ENCODE assay signal across 8 cellular contexts in genomic region chr18:62982600-62983251, GRCh38.
DNase-seq lines count a peak whose midpoint lies in the region; ATAC-seq and TF ChIP-seq lines count a peak whose summit lies in the region.

No MANE protein-coding gene starts in this region.

- H3K9me3 Mint-ChIP-seq in activated T-helper 2 cell treated with anti-CD3 and anti-CD28 coated beads, Interferon-gamma antibody, Interleukin-2, Interleukin-4, amounts not matched to agents 10 μg/mL and 5 μg/mL and 100 μg/mL, durations not matched to agents 14 hours and 24 hours and 36 hours, result no peaks in the 10 kb centered on the region

- H3K36me3 ChIP-seq in PC-9 (ENCODE audit: low read depth), result peaks cover 11% of the 10 kb centered on the region; the same call in 1 of the 2 replicates
- H3K36me3 ChIP-seq in neuronal stem cell (replicated peaks in 1 of 2; ENCODE audit: control insufficient read depth in 2 of 2, insufficient read depth in 2 of 2, low read length in 2 of 2), result peaks cover 14 to 50% of the 10 kb centered on the region in 2 donors
- peaks cover 14% of the 10 kb centered on the region for H3K36me3 ChIP-seq in thymus (ENCODE audit: control insufficient read depth, insufficient read depth)

- H3K36me3 Mint-ChIP-seq in activated T-helper 2 cell treated with anti-CD3 and anti-CD28 coated beads, Interferon-gamma antibody, Interleukin-2, Interleukin-4, amounts not matched to agents 10 μg/mL and 5 μg/mL and 100 μg/mL, durations not matched to agents 14 hours and 24 hours and 36 hours (ENCODE audit: low read depth), result peaks cover 17% of the 10 kb centered on the region

- H4K8ac ChIP-seq in neuronal stem cell (ENCODE audit: low read depth, low read length), result no peak overlapping the region

- POLR2A ChIA-PET in PC-9 (lab: Charles Lee; ENCODE audit: unreplicated experiment), result interaction anchor here (0.6 kb wide), 1 partner anchor 684 kb away, joined by 3 read pairs; no protein-coding TSS in a partner anchor

- H2BK12ac ChIP-seq in neuronal stem cell (ENCODE audit: low read length), result no peak overlapping the region

- intact Hi-C loops in PC-9 (cut with micrococcal nuclease; ENCODE audit: unreplicated experiment), result loop anchor here (1.0 kb wide), 2 partner anchors 267 to 396 kb away; partner anchors contain the start of gene PHLPP1
- intact Hi-C loops in activated T-helper 2 cell treated with anti-CD3 and anti-CD28 coated beads, Interferon-gamma antibody, Interleukin-2, Interleukin-4, amounts not matched to agents 10 μg/mL and 5 μg/mL and 100 μg/mL, durations not matched to agents 14 hours and 24 hours and 36 hours (cut with micrococcal nuclease), result loop anchor here (1.0 to 5.0 kb wide), 4 partner anchors 267 to 795 kb away; partner anchors contain the start of genes PHLPP1, PIGN and RELCH

- no peak overlapping the region for H3K27ac ChIP-seq in PC-9
- no peak overlapping the region for H3K27ac ChIP-seq in neuronal stem cell (replicated peaks; ENCODE audit: low read length)
- H3K27ac ChIP-seq in thymus (ENCODE audit: low read depth), result no peak overlapping the region

- H2AK5ac ChIP-seq in neuronal stem cell (ENCODE audit: low read depth, low read length), result no peak overlapping the region

- no peak overlapping the region for H2AFZ ChIP-seq in PC-9
- no peak overlapping the region for H2AFZ ChIP-seq in neuronal stem cell (ENCODE audit: low read length)

- ATAC-seq in HG03175 (IDR thresholded peaks at IDR 0.05; ENCODE audit: unreplicated experiment) (peak; percentile 54), GM18858 (IDR thresholded peaks at IDR 0.05; ENCODE audit: unreplicated experiment) (no peak)

- TF ChIP-seq CTCF in PC-9 (conservative IDR thresholded peaks at IDR 0.05) (peak; percentile 90), fibroblast of the aortic adventitia (IDR thresholded peaks at IDR 0.05; ENCODE audit: insufficient read depth, low read length) (peak; percentile 87)

- H3K4ac ChIP-seq in neuronal stem cell (ENCODE audit: low read length), result no peak overlapping the region

- H3K9ac ChIP-seq in neuronal stem cell (ENCODE audit: low read depth, low read length, poor library complexity), result no peak overlapping the region

- H3K4me2 ChIP-seq in PC-9, result no peak overlapping the region
- no peak overlapping the region for H3K4me2 ChIP-seq in neuronal stem cell (ENCODE audit: insufficient read depth, low read length, poor library complexity, severe bottlenecking)

- H3K27me3 ChIP-seq in PC-9 (ENCODE audit: insufficient read depth, low read depth) (no peaks in the 10 kb centered on the region), neuronal stem cell (ENCODE audit: control insufficient read depth in 3 of 3, insufficient read depth in 3 of 3, low read depth in 1 of 3, low read length in 3 of 3) (no peaks in the 10 kb centered on the region), thymus (ENCODE audit: control insufficient read depth, insufficient read depth) (no peaks in the 10 kb centered on the region)

- H4K91ac ChIP-seq in neuronal stem cell (ENCODE audit: low read depth, low read length, poor library complexity), result no peak overlapping the region

- H3K4me1 ChIP-seq in PC-9 (replicated peaks; ENCODE audit: insufficient read depth), result peaks cover 7% of the 10 kb centered on the region
- H3K4me1 ChIP-seq in neuronal stem cell (ENCODE audit: control insufficient read depth in 2 of 2, insufficient read depth in 1 of 2, low read depth in 1 of 2, low read length in 2 of 2), result peaks cover 3 to 6% of the 10 kb centered on the region in 2 donors
- no peaks in the 10 kb centered on the region for H3K4me1 ChIP-seq in thymus (ENCODE audit: control insufficient read depth, insufficient read depth, low read length)

- CTCF ChIA-PET in PC-9 (lab: Charles Lee), result interaction anchor here (0.6 to 1.4 kb wide), 2 partner anchors 217 to 396 kb away, joined by 3 to 7 read pairs; no protein-coding TSS in a partner anchor

- BruUV-seq in PC-9 (replicated peaks; lab: Mats Ljungman, UMichigan), result no TSS peak

- no peak overlapping the region for H3K23ac ChIP-seq in neuronal stem cell (ENCODE audit: low read depth, low read length, poor library complexity)

- H3K27ac Mint-ChIP-seq in activated T-helper 2 cell treated with anti-CD3 and anti-CD28 coated beads, Interferon-gamma antibody, Interleukin-2, Interleukin-4, amounts not matched to agents 10 μg/mL and 5 μg/mL and 100 μg/mL, durations not matched to agents 14 hours and 24 hours and 36 hours, result no peak overlapping the region

- H3K9me2 ChIP-seq in PC-9 (ENCODE audit: insufficient read depth), result no peaks in the 10 kb centered on the region

- no peak overlapping the region for H2BK15ac ChIP-seq in neuronal stem cell (ENCODE audit: low read length)

- H3K14ac ChIP-seq in neuronal stem cell (ENCODE audit: low read length), result no peak overlapping the region

- H3K27me3 Mint-ChIP-seq in activated T-helper 2 cell treated with anti-CD3 and anti-CD28 coated beads, Interferon-gamma antibody, Interleukin-2, Interleukin-4, amounts not matched to agents 10 μg/mL and 5 μg/mL and 100 μg/mL, durations not matched to agents 14 hours and 24 hours and 36 hours (ENCODE audit: low read depth), result no peaks in the 10 kb centered on the region

- no peak overlapping the region for H2BK5ac ChIP-seq in neuronal stem cell (ENCODE audit: low read length)

- DNase-seq in DMS79 (lab: John Stamatoyannopoulos, UW) (peak; percentile 40), PC-9 (peak in 1 of 2 experiments; percentile 36), fibroblast of the aortic adventitia (ENCODE audit: low read depth) (peak; percentile 80), neuronal stem cell (ENCODE audit: low spot score) (peak; percentile 55)
- peak; percentile 42 for DNase-seq in activated T-helper 2 cell treated with anti-CD3 and anti-CD28 coated beads, Interferon-gamma antibody, Interleukin-2, Interleukin-4, amounts not matched to agents 10 μg/mL and 5 μg/mL and 100 μg/mL, durations not matched to agents 14 hours and 24 hours and 36 hours (ENCODE audit: low spot score)

- no peaks in the 10 kb centered on the region for H3K79me2 ChIP-seq in PC-9 (ENCODE audit: low read depth)

- H3K4me3 ChIP-seq in PC-9 (no peak overlapping the region), fibroblast of the aortic adventitia (ENCODE audit: low read depth, low read length) (peak overlapping the region; percentile 67), neuronal stem cell (ENCODE audit: low read length in 2 of 2) (no peak overlapping the region), thymus (ENCODE audit: low read length) (peak overlapping the region; percentile 16)

- H3K18ac ChIP-seq in neuronal stem cell (ENCODE audit: low read length), result no peak overlapping the region

- 0 out of 2 replicates have a peak, but pooled peaks cover 3% of the 10 kb centered on the region for H3F3A ChIP-seq in PC-9 (ENCODE audit: insufficient read depth, low read depth)

- WGBS in neuronal stem cell (ENCODE audit: extremely low coverage in 2 of 2, insufficient read length in 2 of 2, insufficient replicate concordance in 1 of 2), 2 donors, result no CpG with 5 or more reads among the region's 11 CpGs
- WGBS in thymus, result 38% methylated on average over 11 of the region's 11 CpGs

- H4K20me1 ChIP-seq in PC-9 (ENCODE audit: insufficient read depth), result no peaks in the 10 kb centered on the region

- no peak overlapping the region for H3K4me3 Mint-ChIP-seq in activated T-helper 2 cell treated with anti-CD3 and anti-CD28 coated beads, Interferon-gamma antibody, Interleukin-2, Interleukin-4, amounts not matched to agents 10 μg/mL and 5 μg/mL and 100 μg/mL, durations not matched to agents 14 hours and 24 hours and 36 hours (ENCODE audit: low read depth)

- H3K9me3 ChIP-seq in PC-9 (ENCODE audit: insufficient read depth, low read depth), result no peaks in the 10 kb centered on the region
- no peaks in the 10 kb centered on the region for H3K9me3 ChIP-seq in neuronal stem cell (replicated peaks in 1 of 2; ENCODE audit: control insufficient read depth in 2 of 2, insufficient read depth in 1 of 2, low read depth in 1 of 2, low read length in 2 of 2)
- no peaks in the 10 kb centered on the region for H3K9me3 ChIP-seq in thymus (ENCODE audit: control insufficient read depth)

- H3K79me1 ChIP-seq in neuronal stem cell (ENCODE audit: low read depth, low read length), result no peaks in the 10 kb centered on the region

- peaks cover 4% of the 10 kb centered on the region for H3K4me1 Mint-ChIP-seq in activated T-helper 2 cell treated with anti-CD3 and anti-CD28 coated beads, Interferon-gamma antibody, Interleukin-2, Interleukin-4, amounts not matched to agents 10 μg/mL and 5 μg/mL and 100 μg/mL, durations not matched to agents 14 hours and 24 hours and 36 hours (ENCODE audit: low read depth)

- H2BK120ac ChIP-seq in neuronal stem cell (ENCODE audit: low read depth, low read length), result no peak overlapping the region

Comparison
In these comparisons a context has a peak if more than half of its experiments do, and no peak if none do; other contexts are left out.
1. H3K4me3 ChIP-seq: peak in fibroblast of the aortic adventitia (single experiment) and thymus (single experiment); none in PC-9 (single experiment) and neuronal stem cell (0 of 2).